Comparison of ENCODE assay signal across 18 cellular contexts in the genomic region with DNA sequence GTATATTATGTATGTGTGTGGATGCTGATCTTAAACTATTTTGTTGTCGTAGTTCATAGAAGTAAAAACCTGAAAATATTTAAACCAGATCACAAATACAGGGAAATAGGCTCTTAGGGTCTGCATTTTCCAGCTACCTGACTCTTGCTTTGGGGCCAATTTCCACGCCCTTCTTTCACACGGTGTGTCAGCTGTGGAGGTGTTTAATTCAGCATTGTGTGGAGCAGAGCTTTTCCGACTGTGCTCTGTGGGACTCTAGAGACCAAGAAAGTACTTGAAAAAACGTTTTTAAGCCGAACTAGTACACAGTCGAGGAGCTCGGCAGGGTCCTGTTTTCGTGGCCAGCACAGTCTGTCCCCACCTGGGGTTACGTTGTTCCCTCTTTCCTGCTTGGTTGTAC.
DNase-seq lines count a peak whose midpoint lies in the region; ATAC-seq and TF ChIP-seq lines count a peak whose summit lies in the region.
"Had no signal": no experiment of that assay in that cellular context is flagged by ENCODE, and none has a peak within 500 bp of the region (broad histone marks: within the 10 kb centered on the region; RNA-seq: fewer than 3 reads in every experiment).

No MANE protein-coding gene starts in this region.

- H3K36me3 ChIP-seq in psoas muscle (ENCODE audit: insufficient read depth in 1 of 2, low read depth in 1 of 2) (peaks cover 0 to 9% of the 10 kb centered on the region in 2 donors), upper lobe of right lung (peaks cover 13% of the 10 kb centered on the region), ovary (no peaks in the 10 kb centered on the region)

- TF ChIP-seq CTCF in VCaP (conservative IDR thresholded peaks at IDR 0.05) (no peak), psoas muscle (IDR thresholded peaks at IDR 0.05) (no peak), upper lobe of right lung (IDR thresholded peaks at IDR 0.05) (no peak), ovary (IDR thresholded peaks at IDR 0.05) (no peak)

- H3K4me1 ChIP-seq in psoas muscle, result peaks cover 45% of the 10 kb centered on the region
- H3K4me1 ChIP-seq in upper lobe of right lung, result peaks cover 9% of the 10 kb centered on the region
- H3K4me1 ChIP-seq in ovary (ENCODE audit: insufficient read depth), result no peaks in the 10 kb centered on the region

- WGBS in psoas muscle, 3 donors, result 46 to 68% (median 48%) methylated on average over 10 of the region's 10 CpGs
- WGBS in ovary, 3 donors, result 85 to 90% (median 85%) methylated on average over 10 of the region's 10 CpGs

- H3K27me3 ChIP-seq in psoas muscle (ENCODE audit: insufficient read depth in 3 of 3, low read length in 2 of 3), result no peaks in the 10 kb centered on the region
- H3K27me3 ChIP-seq in upper lobe of right lung, result no peaks in the 10 kb centered on the region
- H3K27me3 ChIP-seq in ovary, result no peaks in the 10 kb centered on the region
- H3K27me3 ChIP-seq: Peyer's patch had no signal

- H3K9me3 ChIP-seq in psoas muscle, result no peaks in the 10 kb centered on the region
- no peaks in the 10 kb centered on the region for H3K9me3 ChIP-seq in upper lobe of right lung
- no peaks in the 10 kb centered on the region for H3K9me3 ChIP-seq in ovary
- H3K9me3 ChIP-seq: Peyer's patch had no signal

- H3K27ac ChIP-seq in VCaP (peak overlapping the region; percentile 66), psoas muscle (peak overlapping the region; percentile 43), upper lobe of right lung (no peak overlapping the region), ovary (no peak overlapping the region)
- H3K27ac ChIP-seq: Peyer's patch had no signal

- H3K4me3 ChIP-seq in psoas muscle, result no peak overlapping the region
- no peak overlapping the region for H3K4me3 ChIP-seq in upper lobe of right lung
- H3K4me3 ChIP-seq in ovary, result no peak overlapping the region
- H3K4me3 ChIP-seq: Peyer's patch had no signal

- TF ChIP-seq EP300 in ovary (IDR thresholded peaks at IDR 0.05), result no peak

- TF ChIP-seq POLR2A in ovary (IDR thresholded peaks at IDR 0.05), result no peak

- DNase-seq in left colon (no peak), psoas muscle (no peak), upper lobe of right lung (no peak), ovary (no peak), SKM-1 (lab: John Stamatoyannopoulos, UW; ENCODE audit: unreplicated experiment) (no peak)
- no peak for DNase-seq in stimulated activated CD4-positive, alpha-beta T cell treated with anti-CD3 and anti-CD28 coated beads, Interleukin-4, amount 100 ng/mL, for 24 hours
- DNase-seq: ACHN; CD4-positive, alpha-beta memory T cell; GF-D8; GOT3; KG1; NCI-H1048; NCI-H1694 treated with DMSO at 0.1 percent for 48 hours; NCI-H446; NCI-H774; Peyer's patch; SHP77 had no signal

- ATAC-seq in left colon, result peak; percentile 10
- no peak for ATAC-seq in psoas muscle
- peak; percentile 5 for ATAC-seq in upper lobe of right lung

- intact Hi-C loops in left colon (cut with DNase I, micrococcal nuclease) (no loop called here), psoas muscle (cut with DNase I) (no loop called here), upper lobe of right lung (cut with DNase I) (no loop called here), ovary (cut with DNase I) (no loop called here)

Comparison
In these comparisons a context has a peak if more than half of its experiments do, and no peak if none do; other contexts are left out.
1. H3K27ac ChIP-seq: peak in VCaP (single experiment) and psoas muscle (single experiment); none in upper lobe of right lung (single experiment) and ovary (0 of 2).
2. ATAC-seq: peak in left colon (single experiment) and upper lobe of right lung (single experiment); none in psoas muscle (0 of 4).